ENCODE assay signal across 19 cellular contexts in the genomic region with DNA sequence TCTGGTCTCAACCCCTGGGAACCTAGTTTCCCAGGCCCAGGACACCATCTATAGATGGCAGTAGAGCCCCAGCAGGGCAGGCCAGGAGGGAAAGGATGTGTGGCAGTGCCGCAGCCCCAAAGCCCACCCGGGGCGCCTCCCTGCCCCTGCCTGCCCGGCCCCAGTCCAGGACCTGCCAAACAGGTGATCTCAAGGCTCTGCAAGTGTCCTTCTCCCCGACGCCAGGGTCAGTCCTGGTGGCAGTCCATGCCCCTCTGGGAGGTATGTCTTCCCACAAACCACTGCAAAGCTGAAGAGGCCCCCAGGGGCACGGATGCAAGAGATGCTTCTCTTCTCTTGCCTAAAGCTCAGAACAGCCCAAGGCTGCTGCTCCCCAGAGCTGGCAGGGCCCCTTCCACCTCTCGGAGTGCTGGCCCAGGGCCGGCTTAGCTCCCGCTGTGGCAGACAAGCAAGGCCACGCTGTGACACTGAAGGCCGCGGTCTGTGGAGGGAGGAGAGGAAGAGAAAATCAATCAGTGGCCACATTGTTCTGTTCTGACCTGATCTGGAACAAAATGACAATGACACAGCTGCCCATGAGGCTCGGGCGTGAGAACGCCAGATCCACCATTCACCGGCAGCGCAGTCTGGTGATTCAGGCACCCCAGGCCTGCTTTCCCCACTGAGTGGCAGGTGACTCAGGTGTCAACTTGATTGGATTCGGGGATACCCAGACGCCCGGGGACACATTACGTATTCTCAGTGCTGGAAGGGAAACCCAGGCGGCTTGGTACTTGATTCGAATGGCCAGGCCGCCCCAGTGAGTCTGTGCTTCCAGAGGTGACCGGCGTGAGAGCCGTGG. TPM values are rescaled to one million over a fixed set of nuclear protein-coding genes. Genes with fewer than 3 reads are reported as not detected.
DNase-seq lines count a peak whose midpoint lies in the region; ATAC-seq, FAIRE-seq and TF ChIP-seq lines count a peak whose summit lies in the region.
"Had no signal": no experiment of that assay in that cellular context is flagged by ENCODE, and none has a peak within 500 bp of the region (broad histone marks: within the 10 kb centered on the region; RNA-seq: fewer than 3 reads in every experiment).

No MANE protein-coding gene starts in this region.

- no peak overlapping the region for H3K27ac Mint-ChIP-seq in stimulated activated naive B cell treated with anti-CD40 and anti-IgM and Interleukin-4, amounts not matched to agents 10 μg/mL and 1 μg/mL and 100 μg/mL, for 72 hours
- H3K27ac Mint-ChIP-seq in activated T-helper 1 cell treated with anti-CD3 and anti-CD28 coated beads, Interleukin-12 subunit alpha, Interleukin-12 subunit beta, Interleukin-2, Interleukin-4 antibody, amounts not matched to agents 30 ng/mL and 10 ng/mL and 1 ng/mL, durations not matched to agents 14 hours and 24 hours and 36 hours, result no peak overlapping the region
- H3K27ac Mint-ChIP-seq: activated naive CD8-positive, alpha-beta T cell treated with anti-CD3 and anti-CD28 coated beads for 36 hours; activated T-cell treated with anti-CD3 and anti-CD28 coated beads, Interleukin-2, amount 50 U/mL, for 24 hours; B cell; memory B cell had no signal

- H3K9ac ChIP-seq in DND-41 (ENCODE audit: low read depth, low read length), result no peak overlapping the region
- H3K9ac ChIP-seq in GM12878 (ENCODE audit: control insufficient read depth, insufficient read depth, low read length), result no peak overlapping the region
- no peak overlapping the region for H3K9ac ChIP-seq in liver (ENCODE audit: low read depth in 1 of 2, low read length in 2 of 2)

- peaks cover 0 to 8% of the 10 kb centered on the region in 2 donors for H3K36me3 Mint-ChIP-seq in stimulated activated naive B cell treated with anti-CD40 and anti-IgM and Interleukin-4, amounts not matched to agents 10 μg/mL and 1 μg/mL and 100 μg/mL, for 72 hours
- no peaks in the 10 kb centered on the region for H3K36me3 Mint-ChIP-seq in activated T-helper 1 cell treated with anti-CD3 and anti-CD28 coated beads, Interleukin-12 subunit alpha, Interleukin-12 subunit beta, Interleukin-2, Interleukin-4 antibody, amounts not matched to agents 30 ng/mL and 10 ng/mL and 1 ng/mL, durations not matched to agents 14 hours and 24 hours and 36 hours (ENCODE audit: low read depth)

- no peak for TF ChIP-seq EP300 in GM12878 (IDR thresholded peaks at IDR 0.05; ENCODE audit: borderline replicate concordance in 1 of 2, control insufficient read depth in 1 of 2, low read depth in 2 of 2, low read length in 2 of 2)

- DNase-seq in DND-41, result no peak
- peak; percentile 54 for DNase-seq in HuH-7 (ENCODE audit: low spot score)
- no peak for DNase-seq in GM12878 (ENCODE audit: low read depth, low spot score)
- no peak for DNase-seq in anterior cingulate cortex (lab: John Stamatoyannopoulos, UW)
- DNase-seq in stimulated activated naive B cell treated with anti-CD40 and anti-IgM and Interleukin-4, amounts not matched to agents 10 μg/mL and 1 μg/mL and 100 μg/mL, for 72 hours, result no peak
- no peak for DNase-seq in activated T-helper 1 cell treated with anti-CD3 and anti-CD28 coated beads, Interleukin-12 subunit alpha, Interleukin-12 subunit beta, Interleukin-2, Interleukin-4 antibody, amounts not matched to agents 30 ng/mL and 10 ng/mL and 1 ng/mL, durations not matched to agents 14 hours and 24 hours and 36 hours (ENCODE audit: low spot score)
- DNase-seq: activated CD4-positive, alpha-beta T cell treated with anti-CD3 and anti-CD28 coated beads, Interleukin-2, amount 50 U/mL, for 48 hours; activated naive CD8-positive, alpha-beta T cell treated with anti-CD3 and anti-CD28 coated beads for 36 hours; activated T-cell treated with anti-CD3 and anti-CD28 coated beads, Interleukin-2, amount 50 U/mL, for 24 hours; DMS79; foreskin melanocyte; NCI-H1105 treated with DMSO at 0.1 percent for 48 hours; NCI-H2227 treated with DMSO at 0.1 percent for 48 hours had no signal

- 92% methylated on average over 28 of the region's 28 CpGs for WGBS in GM12878 (ENCODE audit: insufficient coverage, insufficient replicate concordance, low lambda C conversion rate, missing lambda C conversion rate)
- WGBS in liver, result 86% methylated on average over 28 of the region's 28 CpGs

- H3K4me1 ChIP-seq in DND-41 (ENCODE audit: insufficient read depth, low read length) (no peaks in the 10 kb centered on the region), GM12878 (ENCODE audit: control insufficient read depth, insufficient read depth, low read length) (no peaks in the 10 kb centered on the region), liver (ENCODE audit: control insufficient read depth in 4 of 4, insufficient read depth in 4 of 4, low read length in 3 of 4) (peaks cover 4 to 36% (median 17%) of the 10 kb centered on the region in 4 donors)

- H3K27ac ChIP-seq in DND-41 (ENCODE audit: low read length) (no peak overlapping the region), GM12878 (ENCODE audit: control insufficient read depth, insufficient read depth) (no peak overlapping the region), liver (ENCODE audit: low read depth in 1 of 2, low read length in 2 of 2) (peak overlapping the region in 1 of 2 donors; percentile 23)

- POLR2A ChIA-PET in GM12878 (lab: Charles Lee), result no interaction called here

- no peak overlapping the region for H3K4me3 ChIP-seq in DND-41 (ENCODE audit: low read depth in 1 of 2, low read length in 2 of 2)
- no peak overlapping the region for H3K4me3 ChIP-seq in GM12878
- no peak overlapping the region for H3K4me3 ChIP-seq in liver (ENCODE audit: low read depth in 1 of 3, low read length in 3 of 3)

- peaks cover 13% of the 10 kb centered on the region for H4K20me1 ChIP-seq in DND-41 (ENCODE audit: insufficient read depth, low read length)
- H4K20me1 ChIP-seq in GM12878 (ENCODE audit: control insufficient read depth, insufficient read depth), result no peaks in the 10 kb centered on the region

- CTCF ChIA-PET in GM12878 (lab: Yijun Ruan, JAX), result interaction anchor here (1.0 kb wide), 1 partner anchor 31 kb away, joined by 3 read pairs; no protein-coding TSS in a partner anchor

- no peaks in the 10 kb centered on the region for H3K27me3 Mint-ChIP-seq in stimulated activated naive B cell treated with anti-CD40 and anti-IgM and Interleukin-4, amounts not matched to agents 10 μg/mL and 1 μg/mL and 100 μg/mL, for 72 hours
- H3K27me3 Mint-ChIP-seq in activated T-helper 1 cell treated with anti-CD3 and anti-CD28 coated beads, Interleukin-12 subunit alpha, Interleukin-12 subunit beta, Interleukin-2, Interleukin-4 antibody, amounts not matched to agents 30 ng/mL and 10 ng/mL and 1 ng/mL, durations not matched to agents 14 hours and 24 hours and 36 hours (ENCODE audit: insufficient read depth), result no peaks in the 10 kb centered on the region
- H3K27me3 Mint-ChIP-seq: activated naive CD8-positive, alpha-beta T cell treated with anti-CD3 and anti-CD28 coated beads for 36 hours; activated T-cell treated with anti-CD3 and anti-CD28 coated beads, Interleukin-2, amount 50 U/mL, for 24 hours; B cell; central memory CD8-positive, alpha-beta T cell; IgD-negative memory B cell; memory B cell had no signal

- H3K27me3 ChIP-seq in DND-41 (ENCODE audit: insufficient read depth, low read length, poor library complexity), result no peaks in the 10 kb centered on the region
- H3K27me3 ChIP-seq in GM12878 (replicated peaks in 1 of 2; ENCODE audit: control insufficient read depth in 2 of 2, insufficient read depth in 2 of 2, low read length in 1 of 2), result no peaks in the 10 kb centered on the region
- H3K27me3 ChIP-seq in liver (ENCODE audit: control insufficient read depth in 4 of 4, insufficient read depth in 4 of 4, low read length in 3 of 4), result no peaks in the 10 kb centered on the region

- no TSS peak for BruUV-seq in GM12878 (replicated peaks; lab: Mats Ljungman, UMichigan)

- TF ChIP-seq POLR2A in GM12878 (IDR thresholded peaks at IDR 0.05; ENCODE audit: low read depth, low read length), result no peak

- ATAC-seq in DND-41 (ENCODE audit: insufficient read depth, low read depth) (no peak), GM12878 (no peak)
- ATAC-seq in stimulated activated naive B cell treated with anti-CD40 and anti-IgM and Interleukin-4, amounts not matched to agents 10 μg/mL and 1 μg/mL and 100 μg/mL, for 72 hours (replicated peaks), result no peak

- intact Hi-C loops in GM12878 (cut with micrococcal nuclease; ENCODE audit: unreplicated experiment), result no loop called here
- intact Hi-C loops in activated T-helper 1 cell treated with anti-CD3 and anti-CD28 coated beads, Interleukin-12 subunit alpha, Interleukin-12 subunit beta, Interleukin-2, Interleukin-4 antibody, amounts not matched to agents 30 ng/mL and 10 ng/mL and 1 ng/mL, durations not matched to agents 14 hours and 24 hours and 36 hours (cut with micrococcal nuclease), result no loop called here

- in situ Hi-C loops in GM12878 (cut with MboI), result no loop called here

- no peak overlapping the region for H2AFZ ChIP-seq in DND-41 (ENCODE audit: low read depth, low read length)
- no peak overlapping the region for H2AFZ ChIP-seq in GM12878 (ENCODE audit: control insufficient read depth, low read depth, low read length)

- no peaks in the 10 kb centered on the region for H3K9me3 Mint-ChIP-seq in stimulated activated naive B cell treated with anti-CD40 and anti-IgM and Interleukin-4, amounts not matched to agents 10 μg/mL and 1 μg/mL and 100 μg/mL, for 72 hours
- no peaks in the 10 kb centered on the region for H3K9me3 Mint-ChIP-seq in activated T-helper 1 cell treated with anti-CD3 and anti-CD28 coated beads, Interleukin-12 subunit alpha, Interleukin-12 subunit beta, Interleukin-2, Interleukin-4 antibody, amounts not matched to agents 30 ng/mL and 10 ng/mL and 1 ng/mL, durations not matched to agents 14 hours and 24 hours and 36 hours
- H3K9me3 Mint-ChIP-seq: activated naive CD8-positive, alpha-beta T cell treated with anti-CD3 and anti-CD28 coated beads for 36 hours; activated T-cell treated with anti-CD3 and anti-CD28 coated beads, Interleukin-2, amount 50 U/mL, for 24 hours; central memory CD8-positive, alpha-beta T cell; IgD-negative memory B cell; memory B cell; nephron had no signal

- FAIRE-seq in GM12878 (lab: Jason Lieb, UNC), result no peak

- H3K36me3 ChIP-seq in DND-41 (ENCODE audit: insufficient read depth, low read length) (peaks cover 18% of the 10 kb centered on the region), GM12878 (ENCODE audit: control insufficient read depth in 2 of 2, insufficient read depth in 2 of 2, low read length in 1 of 2) (no peaks in the 10 kb centered on the region), liver (ENCODE audit: control insufficient read depth in 4 of 4, insufficient read depth in 3 of 4, low read depth in 1 of 4, low read length in 3 of 4) (peaks cover 0 to 7% (median 1%) of the 10 kb centered on the region in 4 donors)

- TF ChIP-seq RAD21 in GM12878 (IDR thresholded peaks at IDR 0.05; ENCODE audit: insufficient read depth, low read depth, low read length) (0 out of 2 replicates have a peak, but pooled peaks have one; percentile 41), liver (IDR thresholded peaks at IDR 0.05) (peak; percentile 50 to 58)

- no peak overlapping the region for H3K4me2 ChIP-seq in DND-41 (ENCODE audit: insufficient read depth, low read length)
- no peak overlapping the region for H3K4me2 ChIP-seq in GM12878 (ENCODE audit: control insufficient read depth, insufficient read depth)

- TF ChIP-seq CTCF in DND-41 (IDR thresholded peaks at IDR 0.05; ENCODE audit: borderline replicate concordance, extremely low read depth, low read length, poor library complexity, severe bottlenecking) (peak; percentile 13), GM12878 (IDR thresholded peaks at IDR 0.05 in 2 of 3, conservative IDR thresholded peaks at IDR 0.05 in 1 of 3; ENCODE audit: control insufficient read depth in 2 of 3, extremely low read depth in 1 of 3, insufficient read depth in 1 of 3, low read depth in 3 of 3, low read length in 3 of 3) (0 out of 6 replicates have a peak, but pooled peaks of 2 of the 3 experiments have one; percentile 6 to 7), liver (IDR thresholded peaks at IDR 0.05; ENCODE audit: low read depth, low read length, missing input control) (peak; percentile 7)

- no peaks in the 10 kb centered on the region for H3K9me3 ChIP-seq in DND-41 (ENCODE audit: insufficient read depth, low read length, severe bottlenecking)
- no peaks in the 10 kb centered on the region for H3K9me3 ChIP-seq in GM12878 (replicated peaks; ENCODE audit: control insufficient read depth, insufficient read depth, low read length)
- no peaks in the 10 kb centered on the region for H3K9me3 ChIP-seq in liver (ENCODE audit: control insufficient read depth in 4 of 4, low read length in 3 of 4)

- RAD21 ChIA-PET in GM12878 (lab: Charles Lee; ENCODE audit: unreplicated experiment), result no interaction called here

- SMC1A ChIA-PET in GM12878 (lab: Charles Lee; ENCODE audit: uncharacterized antibody, unreplicated experiment), result interaction anchor here (1.4 kb wide), 1 partner anchor 11 kb away, joined by 3 read pairs; no protein-coding TSS in a partner anchor

- peaks cover 7 to 8% of the 10 kb centered on the region in 2 donors for H3K4me1 Mint-ChIP-seq in stimulated activated naive B cell treated with anti-CD40 and anti-IgM and Interleukin-4, amounts not matched to agents 10 μg/mL and 1 μg/mL and 100 μg/mL, for 72 hours
- no peaks in the 10 kb centered on the region for H3K4me1 Mint-ChIP-seq in activated T-helper 1 cell treated with anti-CD3 and anti-CD28 coated beads, Interleukin-12 subunit alpha, Interleukin-12 subunit beta, Interleukin-2, Interleukin-4 antibody, amounts not matched to agents 30 ng/mL and 10 ng/mL and 1 ng/mL, durations not matched to agents 14 hours and 24 hours and 36 hours (ENCODE audit: low read depth)
- H3K4me1 Mint-ChIP-seq: B cell, memory B cell had no signal

- no peak overlapping the region for H3K4me3 Mint-ChIP-seq in stimulated activated naive B cell treated with anti-CD40 and anti-IgM and Interleukin-4, amounts not matched to agents 10 μg/mL and 1 μg/mL and 100 μg/mL, for 72 hours
- H3K4me3 Mint-ChIP-seq in activated T-helper 1 cell treated with anti-CD3 and anti-CD28 coated beads, Interleukin-12 subunit alpha, Interleukin-12 subunit beta, Interleukin-2, Interleukin-4 antibody, amounts not matched to agents 30 ng/mL and 10 ng/mL and 1 ng/mL, durations not matched to agents 14 hours and 24 hours and 36 hours, result no peak overlapping the region
- H3K4me3 Mint-ChIP-seq: activated naive CD8-positive, alpha-beta T cell treated with anti-CD3 and anti-CD28 coated beads for 36 hours; activated T-cell treated with anti-CD3 and anti-CD28 coated beads, Interleukin-2, amount 50 U/mL, for 24 hours; B cell; central memory CD8-positive, alpha-beta T cell; memory B cell; nephron had no signal

- H3K79me2 ChIP-seq in DND-41 (ENCODE audit: insufficient read depth, low read length), result peaks cover 2% of the 10 kb centered on the region; the same call in 1 of the 2 replicates
- no peaks in the 10 kb centered on the region for H3K79me2 ChIP-seq in GM12878 (ENCODE audit: control insufficient read depth, insufficient read depth, low read length)

RNA-seq across cellular contexts. Expression of gene KLHL25, which starts 34.0 kb away (rescaled TPM):
- 10.9 and 13.4 TPM in 2 replicates for total RNA-seq in GM12878 (2013; cell fraction: nucleolus; rRNA removed)
- total RNA-seq in GM12878 (2014; rRNA removed), result 2.1 and 2.9 TPM in 2 replicates
- 1.2 and 1.5 TPM in 2 replicates for total RNA-seq in GM12878 (2014; rRNA removed; fragmentation: Illumina TruSeq; extraction: Trizol)
- 2.5 and 2.7 TPM in 2 replicates for total RNA-seq in GM12878 (2021)
- 0.52 TPM for polyA plus RNA-seq in GM12878 (2011; ENCODE audit: low read depth)
- 0.89 and 2.4 TPM in 2 replicates for polyA plus RNA-seq in GM12878 (2011; rRNA removed)
- 3.2 and 4.9 TPM in 2 replicates for polyA plus RNA-seq in GM12878 (2011; cell fraction: cytosol; rRNA removed)
- 7.3 and 12.1 TPM in 2 replicates for polyA plus RNA-seq in GM12878 (2011; cell fraction: nucleus; rRNA removed)
- 0.95 and 1.3 TPM in 2 replicates for polyA plus RNA-seq in GM12878 (2012)
- polyA plus RNA-seq in GM12878 (2014; fragmentation: Illumina TruSeq; extraction: Trizol), result 0.19 and 1.1 TPM in 2 replicates
- polyA plus RNA-seq in GM12878 (2014; fragmentation: Nextera tagmentation; extraction: Ambion mirVana), result under 1 TPM in 1 of 2 experiments, not detected in 1; 0.04 TPM
- 3.0 and 3.1 TPM in 2 replicates for polyA plus RNA-seq in GM12878 (2014; rRNA removed)
- polyA plus RNA-seq in GM12878 (2016; fragmentation: Nextera tagmentation; extraction: Ambion mirVana), result 1 to 10 TPM; 2.0 to 2.1 TPM
- polyA minus RNA-seq in GM12878 (2011; rRNA and poly(A)+ RNA removed), result 2.0 and 4.1 TPM in 2 replicates
- 1.8 and 2.3 TPM in 2 replicates for polyA minus RNA-seq in GM12878 (2011; cell fraction: cytosol; rRNA and poly(A)+ RNA removed)
- 2.8 and 5.5 TPM in 2 replicates for polyA minus RNA-seq in GM12878 (2011; cell fraction: nucleus; rRNA and poly(A)+ RNA removed)
- 10 to 100 TPM in 1 of 2 donors, 1 to 10 TPM in 1; 2.3 to 34.2 TPM for total RNA-seq in liver
- polyA plus RNA-seq in liver, result 10 to 100 TPM in 1 of 2 donors, 1 to 10 TPM in 1; 3.8 to 19.0 TPM
- total RNA-seq in activated T-helper 1 cell treated with anti-CD3 and anti-CD28 coated beads, Interleukin-12 subunit alpha, Interleukin-12 subunit beta, Interleukin-2, Interleukin-4 antibody, amounts not matched to agents 30 ng/mL and 10 ng/mL and 1 ng/mL, durations not matched to agents 14 hours and 24 hours and 36 hours, result 10.7 and 11.0 TPM in 2 replicates
